ENCODE assay signal across 1 cellular context in genomic region chr20:50855498-50856474, GRCh38.
A peak's percentile ranks its signal among the peaks of the same experiment; 100 is the strongest.
TF ChIP-seq lines count a peak whose summit lies in the region.

No MANE protein-coding gene starts in this region.

TF ChIP-seq in HepG2, 621 proteins besides CTCF, POLR2A, EP300 and RAD21 (continued from another document and continues in another):
- TF ChIP-seq ZNF691 (CRISPR knock-in tag; IDR thresholded peaks at IDR 0.05; ENCODE audit: borderline replicate concordance, low read depth): peak; percentile 24; the same call in 1 of the 2 replicates
- TF ChIP-seq ZHX1 (CRISPR knock-in tag; IDR thresholded peaks at IDR 0.05; ENCODE audit: low read depth): peak; percentile 33; the same call in 1 of the 2 replicates
- TF ChIP-seq PAWR (CRISPR knock-in tag; IDR thresholded peaks at IDR 0.05; ENCODE audit: borderline replicate concordance): no peak
- TF ChIP-seq ZNF652 (CRISPR knock-in tag; IDR thresholded peaks at IDR 0.05; ENCODE audit: borderline replicate concordance, low read depth): 0 out of 2 replicates have a peak, but pooled peaks have one; percentile 13
- peak; percentile 75 for TF ChIP-seq SALL1 (CRISPR knock-in tag; IDR thresholded peaks at IDR 0.05)
- no peak for TF ChIP-seq ZNF143 (CRISPR knock-in tag; IDR thresholded peaks at IDR 0.05)
- TF ChIP-seq ZBTB2 (CRISPR knock-in tag; IDR thresholded peaks at IDR 0.05; ENCODE audit: low read depth): no peak
- TF ChIP-seq ARID5B (CRISPR knock-in tag; IDR thresholded peaks at IDR 0.05): peak; percentile 76
- no peak for TF ChIP-seq ZBTB20 (CRISPR knock-in tag; IDR thresholded peaks at IDR 0.05; ENCODE audit: borderline replicate concordance, low read depth)
- TF ChIP-seq NR2F6 (IDR thresholded peaks at IDR 0.05): peak; percentile 51; the same call in 1 of the 2 replicates
- TF ChIP-seq NR2F6 (CRISPR knock-in tag; IDR thresholded peaks at IDR 0.05): no peak
- TF ChIP-seq ZNF563 (CRISPR knock-in tag; IDR thresholded peaks at IDR 0.05): 0 out of 2 replicates have a peak, but pooled peaks have one; percentile 47
- TF ChIP-seq THAP7 (CRISPR knock-in tag; IDR thresholded peaks at IDR 0.05): no peak
- TF ChIP-seq NR0B2 (CRISPR knock-in tag; IDR thresholded peaks at IDR 0.05): 0 out of 2 replicates have a peak, but pooled peaks have one; percentile 2
- no peak for TF ChIP-seq TP53 (CRISPR knock-in tag; conservative IDR thresholded peaks at IDR 0.05)
- no peak for TF ChIP-seq NFE2 (CRISPR knock-in tag; IDR thresholded peaks at IDR 0.05)
- TF ChIP-seq AGO2 (optimal IDR thresholded peaks at IDR 0.05; ENCODE audit: low read depth, low read length): no peak
- 0 out of 2 replicates have a peak, but pooled peaks have one; percentile 33 for TF ChIP-seq MXD3 (CRISPR knock-in tag; IDR thresholded peaks at IDR 0.05)
- no peak for TF ChIP-seq ZNF503 (CRISPR knock-in tag; IDR thresholded peaks at IDR 0.05)
- no peak for TF ChIP-seq SIX4 (CRISPR knock-in tag; IDR thresholded peaks at IDR 0.05)
- TF ChIP-seq ZFY (CRISPR knock-in tag; IDR thresholded peaks at IDR 0.05): peak; percentile 56; the same call in 1 of the 2 replicates
- peak; percentile 77 for TF ChIP-seq ZNF781 (CRISPR knock-in tag; IDR thresholded peaks at IDR 0.05; ENCODE audit: borderline replicate concordance, not compliant biosample characterization)
- TF ChIP-seq ZSCAN31 (CRISPR knock-in tag; IDR thresholded peaks at IDR 0.05; ENCODE audit: low read depth): 0 out of 2 replicates have a peak, but pooled peaks have one; percentile 5
- peak; percentile 77; the same call in 1 of the 2 replicates for TF ChIP-seq HIVEP1 (CRISPR knock-in tag; IDR thresholded peaks at IDR 0.05)
- TF ChIP-seq ZNF350 (CRISPR knock-in tag; IDR thresholded peaks at IDR 0.05; ENCODE audit: borderline replicate concordance, low read depth): peak; percentile 44; the same call in 1 of the 2 replicates
- no peak for TF ChIP-seq ZEB1 (IDR thresholded peaks at IDR 0.05; ENCODE audit: insufficient replicate concordance, low read depth)
- no peak for TF ChIP-seq ZNF749 (CRISPR knock-in tag; IDR thresholded peaks at IDR 0.05; ENCODE audit: borderline replicate concordance)
- TF ChIP-seq RCOR2 (CRISPR knock-in tag; IDR thresholded peaks at IDR 0.05): peak; percentile 63; the same call in 1 of the 2 replicates
- 0 out of 2 replicates have a peak, but pooled peaks have one; percentile 38 for TF ChIP-seq DRAP1 (CRISPR knock-in tag; IDR thresholded peaks at IDR 0.05)
- 0 out of 2 replicates have a peak, but pooled peaks have one; percentile 45 for TF ChIP-seq MLX (CRISPR knock-in tag; IDR thresholded peaks at IDR 0.05)
- TF ChIP-seq ZNF761 (CRISPR knock-in tag; conservative IDR thresholded peaks at IDR 0.05): 0 out of 2 replicates have a peak, but pooled peaks have one; percentile 58
- no peak for TF ChIP-seq ZNF780A (CRISPR knock-in tag; IDR thresholded peaks at IDR 0.05)
- no peak for TF ChIP-seq DBP (CRISPR knock-in tag; IDR thresholded peaks at IDR 0.05; ENCODE audit: not compliant biosample characterization)
- TF ChIP-seq FOXP4 (CRISPR knock-in tag; IDR thresholded peaks at IDR 0.05): peak; percentile 64; the same call in 1 of the 2 replicates
- peak; percentile 42; the same call in 1 of the 2 replicates for TF ChIP-seq SOX5 (CRISPR knock-in tag; IDR thresholded peaks at IDR 0.05; ENCODE audit: borderline replicate concordance)
- peak; percentile 96 for TF ChIP-seq HNF1B (CRISPR knock-in tag; IDR thresholded peaks at IDR 0.05)
- TF ChIP-seq RXRA (CRISPR knock-in tag; IDR thresholded peaks at IDR 0.05): peak; percentile 37; the same call in 1 of the 2 replicates
- peak; percentile 60; the same call in 1 of the 2 replicates for TF ChIP-seq ZNF292 (CRISPR knock-in tag; IDR thresholded peaks at IDR 0.05; ENCODE audit: borderline replicate concordance, low read depth)
- no peak for TF ChIP-seq SRSF9 (IDR thresholded peaks at IDR 0.05; ENCODE audit: borderline replicate concordance, insufficient read depth, low read depth, low read length, poor library complexity, severe bottlenecking)
- 0 out of 2 replicates have a peak, but pooled peaks have one; percentile 26 for TF ChIP-seq ZNF598 (CRISPR knock-in tag; IDR thresholded peaks at IDR 0.05; ENCODE audit: borderline replicate concordance)
